Comparison of ENCODE assay signal across 15 cellular contexts in the genomic region with DNA sequence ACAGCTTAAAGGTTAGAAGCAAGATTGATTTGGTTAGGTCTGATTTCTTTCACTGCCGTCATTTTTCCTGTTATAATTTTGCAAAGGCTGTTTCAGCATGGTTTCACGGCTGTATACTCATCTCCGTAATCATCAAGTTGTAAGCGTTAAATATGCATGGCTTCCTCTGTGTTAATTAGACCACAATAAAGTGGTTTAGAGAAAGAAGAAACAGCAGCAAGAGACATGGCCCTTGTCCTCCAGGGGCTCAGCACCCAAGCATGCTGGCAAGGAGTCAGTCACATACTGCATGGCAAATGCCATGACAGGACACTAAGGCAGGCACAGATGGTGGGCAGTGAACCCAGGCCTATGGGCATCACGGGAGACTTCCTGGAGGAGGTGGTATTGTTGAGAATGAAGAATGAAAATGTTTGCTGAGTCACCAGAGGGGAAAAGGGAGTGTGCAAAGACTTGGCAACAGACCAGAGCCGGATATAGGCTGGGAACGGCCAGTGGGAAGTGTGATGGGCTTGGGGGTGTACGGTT.
DNase-seq lines count a peak whose midpoint lies in the region; ATAC-seq and TF ChIP-seq lines count a peak whose summit lies in the region.
"Had no signal": no experiment of that assay in that cellular context is flagged by ENCODE, and none has a peak within 500 bp of the region (broad histone marks: within the 10 kb centered on the region; RNA-seq: fewer than 3 reads in every experiment).

No MANE protein-coding gene starts in this region.

- H3K27me3 ChIP-seq in IMR-90 (ENCODE audit: control insufficient read depth, insufficient read depth, low read length) (peaks cover 50% of the 10 kb centered on the region), tibial artery (no peaks in the 10 kb centered on the region), upper lobe of left lung (no peaks in the 10 kb centered on the region)
- no peaks in the 10 kb centered on the region for H3K27me3 ChIP-seq in naive thymus-derived CD4-positive, alpha-beta T cell (ENCODE audit: control insufficient read depth in 2 of 2, insufficient read depth in 2 of 2, low read length in 2 of 2)

- TF ChIP-seq EP300 in upper lobe of left lung (IDR thresholded peaks at IDR 0.05) = no peak

- no peaks in the 10 kb centered on the region for H3K36me3 Mint-ChIP-seq in activated T-helper 17 cell treated with anti-CD3 and anti-CD28 coated beads, Interleukin-2, amount 50 U/mL, for 72 hours (ENCODE audit: low read depth)
- peaks cover 0 to 9% (median 0%) of the 10 kb centered on the region in 5 donors for H3K36me3 Mint-ChIP-seq in naive thymus-derived CD4-positive, alpha-beta T cell

- WGBS in IMR-90 (ENCODE audit: extremely low coverage in 2 of 2, insufficient read length in 1 of 2), 2 experiments = 72% methylated on average over 4 of the region's 8 CpGs; no CpG with 5 or more reads in 1 of the 2 experiments
- WGBS in upper lobe of left lung, 2 donors = 61 to 65% methylated on average over 8 of the region's 8 CpGs

- H3K4me1 ChIP-seq in IMR-90 (ENCODE audit: control insufficient read depth, insufficient read depth, low read length) (peaks cover 7% of the 10 kb centered on the region), tibial artery (no peaks in the 10 kb centered on the region), upper lobe of left lung (peaks cover 0 to 18% (median 5%) of the 10 kb centered on the region in 4 donors)
- H3K4me1 ChIP-seq in naive thymus-derived CD4-positive, alpha-beta T cell (ENCODE audit: control insufficient read depth in 2 of 2, insufficient read depth in 2 of 2, low read length in 2 of 2) = peaks cover 25 to 35% of the 10 kb centered on the region in 2 donors

- dilution Hi-C loops in IMR-90 (cut with HindIII; ENCODE audit: low sequenced_read_pairs, unreplicated experiment) = no loop called here

- ATAC-seq in activated CD4-positive, CD25-positive, alpha-beta regulatory T cell treated with anti-CD3 and anti-CD28 coated beads, Interleukin-2, amount 50 U/mL, for 24 hours = peak; percentile 50 to 52
- no peak for ATAC-seq in IMR-90 (ENCODE audit: low read depth)
- peak; percentile 51 for ATAC-seq in activated T-helper 17 cell treated with anti-CD3 and anti-CD28 coated beads, Interleukin-2, amount 50 U/mL, for 72 hours (replicated peaks)
- no peak for ATAC-seq in naive thymus-derived CD4-positive, alpha-beta T cell
- ATAC-seq in upper lobe of left lung (ENCODE audit: low FRiP score in 2 of 2) = no peak

- H3K36me3 ChIP-seq in IMR-90 (ENCODE audit: control insufficient read depth, insufficient read depth, low read length) (no peaks in the 10 kb centered on the region), tibial artery (no peaks in the 10 kb centered on the region), upper lobe of left lung (no peaks in the 10 kb centered on the region)
- H3K36me3 ChIP-seq in naive thymus-derived CD4-positive, alpha-beta T cell (ENCODE audit: control insufficient read depth in 2 of 3, insufficient read depth in 3 of 3, low read length in 3 of 3) = no peaks in the 10 kb centered on the region

- CTCF ChIA-PET in IMR-90 (lab: Yijun Ruan, JAX) = no interaction called here
- CTCF ChIA-PET in naive thymus-derived CD4-positive, alpha-beta T cell (lab: Charles Lee) = interaction anchor here (1.3 to 1.7 kb wide), 2 partner anchors 12 to 314 kb away, joined by 3 to 4 read pairs; no protein-coding TSS in a partner anchor

- no peak overlapping the region for H2AFZ ChIP-seq in IMR-90 (replicated peaks; ENCODE audit: low read length, poor library complexity)

- no peak overlapping the region for H4K8ac ChIP-seq in IMR-90 (ENCODE audit: low read depth in 2 of 2, low read length in 2 of 2)

- no peak overlapping the region for H2BK20ac ChIP-seq in IMR-90 (ENCODE audit: low read depth, low read length)

- no TSS peak for BruUV-seq in IMR-90 (replicated peaks; lab: Mats Ljungman, UMichigan)

- in situ Hi-C loops in IMR-90 (cut with MboI; ENCODE audit: low sequenced_read_pairs) = no loop called here

- H3K4me1 Mint-ChIP-seq in activated T-helper 17 cell treated with anti-CD3 and anti-CD28 coated beads, Interleukin-2, amount 50 U/mL, for 72 hours = peaks cover 30% of the 10 kb centered on the region
- peaks cover 35 to 54% (median 45%) of the 10 kb centered on the region in 7 donors for H3K4me1 Mint-ChIP-seq in naive thymus-derived CD4-positive, alpha-beta T cell

- no peak overlapping the region for H2BK120ac ChIP-seq in IMR-90 (ENCODE audit: low read depth, low read length)

- no peak for TF ChIP-seq RAD21 in IMR-90 (IDR thresholded peaks at IDR 0.05; ENCODE audit: low read length)

- H3K4me3 Mint-ChIP-seq in activated T-helper 17 cell treated with anti-CD3 and anti-CD28 coated beads, Interleukin-2, amount 50 U/mL, for 72 hours = peak overlapping the region; percentile 76
- H3K4me3 Mint-ChIP-seq in naive thymus-derived CD4-positive, alpha-beta T cell = peak overlapping the region in 9 of 10 donors; percentile 40 to 84 (median 61)
- H3K4me3 Mint-ChIP-seq: HFFc6, neural crest cell had no signal

- intact Hi-C loops in IMR-90 (cut with micrococcal nuclease) (no loop called here), tibial artery (cut with DNase I; ENCODE audit: low total_unique reads) (no loop called here)
- intact Hi-C loops in naive thymus-derived CD4-positive, alpha-beta T cell (cut with micrococcal nuclease) = loop anchor here (2.0 to 5.0 kb wide), 4 partner anchors 85 to 405 kb away; partner anchors contain the start of gene GAN (in 2 of the 2)

- TF ChIP-seq POLR2A in IMR-90 (IDR thresholded peaks at IDR 0.05; ENCODE audit: low read depth, low read length) (no peak), upper lobe of left lung (IDR thresholded peaks at IDR 0.05) (no peak)

- H2AK9ac ChIP-seq in IMR-90 (replicated peaks; ENCODE audit: low read depth, low read length, poor library complexity) = no peak overlapping the region

- no peaks in the 10 kb centered on the region for H3K9me3 Mint-ChIP-seq in activated T-helper 17 cell treated with anti-CD3 and anti-CD28 coated beads, Interleukin-2, amount 50 U/mL, for 72 hours
- H3K9me3 Mint-ChIP-seq in naive thymus-derived CD4-positive, alpha-beta T cell = peaks cover 0 to 7% (median 0%) of the 10 kb centered on the region in 11 donors
- H3K9me3 Mint-ChIP-seq: HFFc6, neural crest cell had no signal

- H3K9me3 ChIP-seq in IMR-90 (ENCODE audit: control insufficient read depth, insufficient read depth, low read length) = no peaks in the 10 kb centered on the region
- H3K9me3 ChIP-seq in naive thymus-derived CD4-positive, alpha-beta T cell (ENCODE audit: control insufficient read depth in 2 of 3, low read length in 3 of 3) = no peaks in the 10 kb centered on the region
- no peaks in the 10 kb centered on the region for H3K9me3 ChIP-seq in tibial artery
- no peaks in the 10 kb centered on the region for H3K9me3 ChIP-seq in upper lobe of left lung

- H3K4ac ChIP-seq in IMR-90 (ENCODE audit: low read depth, low read length) = no peak overlapping the region

- H2BK5ac ChIP-seq in IMR-90 (ENCODE audit: low read depth, low read length, poor library complexity, severe bottlenecking) = no peak overlapping the region

- H3K56ac ChIP-seq in IMR-90 (ENCODE audit: extremely low read depth, insufficient read depth, low read length) = no peak overlapping the region

- no peak overlapping the region for H4K91ac ChIP-seq in IMR-90 (ENCODE audit: insufficient read depth, low read depth, low read length)

- no peak overlapping the region for H2BK15ac ChIP-seq in IMR-90 (ENCODE audit: low read depth, low read length)

- H3K27me3 Mint-ChIP-seq in activated T-helper 17 cell treated with anti-CD3 and anti-CD28 coated beads, Interleukin-2, amount 50 U/mL, for 72 hours = no peaks in the 10 kb centered on the region
- no peaks in the 10 kb centered on the region for H3K27me3 Mint-ChIP-seq in naive thymus-derived CD4-positive, alpha-beta T cell

- POLR2A ChIA-PET in IMR-90 (lab: Charles Lee; ENCODE audit: unreplicated experiment) = no interaction called here
- POLR2A ChIA-PET in naive thymus-derived CD4-positive, alpha-beta T cell (lab: Charles Lee) = interaction anchor here (1.7 kb wide), 1 partner anchor 101 kb away, joined by 8 read pairs; no protein-coding TSS in a partner anchor

- H3K23ac ChIP-seq in IMR-90 (ENCODE audit: low read depth, low read length) = no peak overlapping the region

- H4K5ac ChIP-seq in IMR-90 (ENCODE audit: low read depth, low read length) = no peak overlapping the region

- peaks cover 3% of the 10 kb centered on the region; the same call in 1 of the 2 replicates for H3K9me1 ChIP-seq in IMR-90 (ENCODE audit: insufficient read depth, low read length)

- H3K27ac ChIP-seq in IMR-90 (ENCODE audit: insufficient read depth, low read length) = no peak overlapping the region
- H3K27ac ChIP-seq in naive thymus-derived CD4-positive, alpha-beta T cell (ENCODE audit: low read depth, low read length) = no peak overlapping the region
- no peak overlapping the region for H3K27ac ChIP-seq in tibial artery
- no peak overlapping the region for H3K27ac ChIP-seq in upper lobe of left lung

- TF ChIP-seq CTCF in IMR-90 (conservative IDR thresholded peaks at IDR 0.05; ENCODE audit: low read depth, low read length) (no peak), tibial artery (IDR thresholded peaks at IDR 0.05) (no peak), upper lobe of left lung (IDR thresholded peaks at IDR 0.05) (no peak)

- H4K20me1 ChIP-seq in IMR-90 (ENCODE audit: insufficient read depth, low read length) = peaks cover 15% of the 10 kb centered on the region; the same call in 1 of the 2 replicates

- no peak overlapping the region for H3K4me2 ChIP-seq in IMR-90 (ENCODE audit: low read depth, low read length)

- DNase-seq in activated CD4-positive, CD25-positive, alpha-beta regulatory T cell (lab: John Stamatoyannopoulos, UW) = no peak
- DNase-seq in IMR-90 = no peak
- DNase-seq in naive thymus-derived CD4-positive, alpha-beta T cell = no peak
- no peak for DNase-seq in mucosa of gallbladder (ENCODE audit: low spot score)
- DNase-seq in tibial artery = no peak
- DNase-seq in upper lobe of left lung = no peak
- DNase-seq: activated CD8-positive, alpha-beta memory T cell treated with anti-CD3 and anti-CD28 coated beads for 24 hours; EL; HFFc6; KBM-7; NCI-H2029 had no signal

- no peak overlapping the region; the same call in 1 of the 2 replicates for H3K14ac ChIP-seq in IMR-90 (replicated peaks; ENCODE audit: low read depth, low read length)

- H3K79me1 ChIP-seq in IMR-90 (ENCODE audit: low read depth in 1 of 2, low read length in 2 of 2) = no peaks in the 10 kb centered on the region

- peak overlapping the region; percentile 84 for H3K27ac Mint-ChIP-seq in activated T-helper 17 cell treated with anti-CD3 and anti-CD28 coated beads, Interleukin-2, amount 50 U/mL, for 72 hours
- H3K27ac Mint-ChIP-seq in naive thymus-derived CD4-positive, alpha-beta T cell = peak overlapping the region; percentile 5 to 87 (median 63)
- H3K27ac Mint-ChIP-seq: HFFc6 had no signal

- H3K9ac ChIP-seq in IMR-90 (ENCODE audit: low read depth, low read length) = no peak overlapping the region

- H3K4me3 ChIP-seq in IMR-90 (ENCODE audit: insufficient read depth, low read depth, low read length) = no peak overlapping the region
- no peak overlapping the region for H3K4me3 ChIP-seq in naive thymus-derived CD4-positive, alpha-beta T cell (ENCODE audit: low read length)
- no peak overlapping the region for H3K4me3 ChIP-seq in tibial artery
- no peak overlapping the region for H3K4me3 ChIP-seq in upper lobe of left lung
- H3K4me3 ChIP-seq: skin epidermis had no signal

- no peak overlapping the region; the same call in 1 of the 2 replicates for H2AK5ac ChIP-seq in IMR-90 (ENCODE audit: low read depth, low read length)

- H3K18ac ChIP-seq in IMR-90 (ENCODE audit: low read depth, low read length) = no peak overlapping the region

Comparison
In these comparisons a context has a peak if more than half of its experiments do, and no peak if none do; other contexts are left out.
1. ATAC-seq: peak in activated CD4-positive, CD25-positive, alpha-beta regulatory T cell treated with anti-CD3 and anti-CD28 coated beads, Interleukin-2, amount 50 U/mL, for 24 hours (2 of 2) and activated T-helper 17 cell treated with anti-CD3 and anti-CD28 coated beads, Interleukin-2, amount 50 U/mL, for 72 hours (single experiment); none in IMR-90 (single experiment), naive thymus-derived CD4-positive, alpha-beta T cell (single experiment) and upper lobe of left lung (0 of 2).
2. intact Hi-C loops: an anchor here in naive thymus-derived CD4-positive, alpha-beta T cell (2.0 to 5.0 kb wide); none called in IMR-90 and tibial artery.